27 cellular contexts compared by ENCODE assay signal in genomic region chr12:28618171-28618570, GRCh38.
"Had no signal": no experiment of that assay in that cellular context is flagged by ENCODE, and none has a peak within 500 bp of the region (broad histone marks: within the 10 kb centered on the region; RNA-seq: fewer than 3 reads in every experiment).

No MANE protein-coding gene starts in this region.

- H3K9me3 ChIP-seq: ovary, psoas muscle, right lobe of liver, suprapubic skin, testis, tibial artery, transverse colon, upper lobe of right lung, uterus had no signal

- ATAC-seq: natural killer cell; psoas muscle; right cardiac atrium; right lobe of liver; stimulated activated memory B cell treated with anti-CD40 and anti-IgM and Interleukin-4, amounts not matched to agents 10 μg/mL and 1 μg/mL and 100 μg/mL, for 72 hours; stimulated activated naive CD8-positive, alpha-beta T cell treated with anti-CD3 and anti-CD28 coated beads, Interleukin-15, amount 100 ng/mL, for 72 hours; stimulated activated naive CD8-positive, alpha-beta T cell treated with anti-CD3 and anti-CD28 coated beads, Interleukin-15, Interleukin-2, amounts not matched to agents 100 U/mL and 50 U/mL, for 24 hours; upper lobe of right lung had no signal

- H3K36me3 ChIP-seq: neural progenitor cell, ovary, right lobe of liver, sigmoid colon, suprapubic skin, tibial artery, transverse colon, upper lobe of right lung, uterus had no signal

- DNase-seq: natural killer cell; occipital lobe; ovary; posterior cingulate gyrus; psoas muscle; right cardiac atrium; right lobe of liver; sigmoid colon; small intestine; stimulated activated CD4-positive, alpha-beta T cell treated with anti-CD3 and anti-CD28 coated beads, Interleukin-15, amount 100 ng/mL, for 24 hours; stimulated activated CD4-positive, alpha-beta T cell treated with anti-CD3 and anti-CD28 coated beads, Interleukin-2, amount 100 ng/mL, for 24 hours; stimulated activated CD4-positive, alpha-beta T cell treated with anti-CD3 and anti-CD28 coated beads, Interleukin-2, amount 100 ng/mL, for 48 hours; stimulated activated CD4-positive, alpha-beta T cell treated with anti-CD3 and anti-CD28 coated beads, Interleukin-4, amount 100 ng/mL, for 4 hours; stimulated activated CD8-positive, alpha-beta memory T cell treated with anti-CD3 and anti-CD28 coated beads, Interleukin-4, amount 100 ng/mL, for 48 hours; stimulated activated naive CD4-positive, alpha-beta T cell; stimulated activated naive CD8-positive, alpha-beta T cell treated with anti-CD3 and anti-CD28 coated beads, Interleukin-15, amount 100 ng/mL, for 72 hours; stimulated activated naive CD8-positive, alpha-beta T cell treated with anti-CD3 and anti-CD28 coated beads, Interleukin-15, Interleukin-2, amounts not matched to agents 100 U/mL and 50 U/mL, for 24 hours; substantia nigra; testis; tibial artery; transverse colon; upper lobe of right lung; uterus had no signal

- H3K4me3 ChIP-seq: neural progenitor cell, ovary, psoas muscle, right lobe of liver, sigmoid colon, suprapubic skin, testis, tibial artery, transverse colon, upper lobe of right lung, uterus had no signal

- H3K27me3 ChIP-seq: neural progenitor cell, ovary, right lobe of liver, sigmoid colon, suprapubic skin, testis, tibial artery, transverse colon, upper lobe of right lung, uterus had no signal

- H3K4me1 ChIP-seq: neural progenitor cell, parathyroid adenoma, psoas muscle, right lobe of liver, sigmoid colon, suprapubic skin, testis, tibial artery, transverse colon, upper lobe of right lung, uterus had no signal

- H3K27ac ChIP-seq: neural progenitor cell, ovary, parathyroid adenoma, psoas muscle, right lobe of liver, sigmoid colon, suprapubic skin, testis, tibial artery, transverse colon, upper lobe of right lung, uterus had no signal
